8 cellular contexts compared by ENCODE assay signal in genomic region chr16:30378236-30379164, GRCh38. TPM values are rescaled to one million over a fixed set of nuclear protein-coding genes. Genes with fewer than 3 reads are reported as not detected.
DNase-seq lines count a peak whose midpoint lies in the region; TF ChIP-seq lines count a peak whose summit lies in the region.

No MANE protein-coding gene starts in this region.

- TF ChIP-seq CTCF in LNCaP clone FGC (IDR thresholded peaks at IDR 0.05; ENCODE audit: control insufficient read depth, extremely low read depth, insufficient read depth), result no peak
- TF ChIP-seq CTCF in fibroblast of pulmonary artery (IDR thresholded peaks at IDR 0.05; ENCODE audit: low read length, missing control alignments), result peak; percentile 28
- no peak for TF ChIP-seq CTCF in nephron progenitor cell (IDR thresholded peaks at IDR 0.05)

- no peaks in the 10 kb centered on the region for H3K9me3 Mint-ChIP-seq in nephron progenitor cell
- H3K9me3 Mint-ChIP-seq in stimulated activated naive CD8-positive, alpha-beta T cell treated with anti-CD3 and anti-CD28 coated beads, Interleukin-15, Interleukin-2, amounts not matched to agents 100 ng/mL and 50 ng/mL, for 24 hours, result no peaks in the 10 kb centered on the region

- H3K4me1 Mint-ChIP-seq in nephron progenitor cell, result peaks cover 74% of the 10 kb centered on the region
- H3K4me1 Mint-ChIP-seq in stimulated activated naive CD8-positive, alpha-beta T cell treated with anti-CD3 and anti-CD28 coated beads, Interleukin-15, Interleukin-2, amounts not matched to agents 100 ng/mL and 50 ng/mL, for 24 hours (ENCODE audit: low read depth), result peaks cover 62% of the 10 kb centered on the region

- H3K36me3 Mint-ChIP-seq in nephron progenitor cell (ENCODE audit: low read depth), result peaks cover 5% of the 10 kb centered on the region
- H3K36me3 Mint-ChIP-seq in stimulated activated naive CD8-positive, alpha-beta T cell treated with anti-CD3 and anti-CD28 coated beads, Interleukin-15, Interleukin-2, amounts not matched to agents 100 ng/mL and 50 ng/mL, for 24 hours (ENCODE audit: low read depth), result peaks cover 21% of the 10 kb centered on the region

- peaks cover under 1% of the 10 kb centered on the region for H3K27me3 Mint-ChIP-seq in nephron progenitor cell (ENCODE audit: low read depth, poor library complexity)
- no peaks in the 10 kb centered on the region for H3K27me3 Mint-ChIP-seq in stimulated activated naive CD8-positive, alpha-beta T cell treated with anti-CD3 and anti-CD28 coated beads, Interleukin-15, Interleukin-2, amounts not matched to agents 100 ng/mL and 50 ng/mL, for 24 hours

- H3K4me3 ChIP-seq in LNCaP clone FGC (ENCODE audit: low read depth, low read length) (peak overlapping the region; percentile 80), fibroblast of pulmonary artery (replicated peaks; ENCODE audit: low read depth, low read length) (peak overlapping the region; percentile 77)

- DNase-seq in ELF-1 (ENCODE audit: low read depth, low spot score) (peak; percentile 99), H4 (ENCODE audit: low spot score) (peak; percentile 93), LNCaP clone FGC (ENCODE audit: low read depth) (peak; percentile 89), RPMI8226 (peak; percentile 99), fibroblast of pulmonary artery (ENCODE audit: low read depth) (peak; percentile 98), nephron progenitor cell (peak; percentile 100)
- peak; percentile 98 for DNase-seq in activated T-helper 9 cell treated with anti-CD3 and anti-CD28 coated beads, Interleukin-2, amount 50 U/mL, for 16 hours (ENCODE audit: low read depth)

- H3K27ac Mint-ChIP-seq in nephron progenitor cell, result peak overlapping the region; percentile 100
- H3K27ac Mint-ChIP-seq in stimulated activated naive CD8-positive, alpha-beta T cell treated with anti-CD3 and anti-CD28 coated beads, Interleukin-15, Interleukin-2, amounts not matched to agents 100 ng/mL and 50 ng/mL, for 24 hours, result peak overlapping the region; percentile 99

- H3K4me3 Mint-ChIP-seq in nephron progenitor cell, result peak overlapping the region; percentile 86
- H3K4me3 Mint-ChIP-seq in stimulated activated naive CD8-positive, alpha-beta T cell treated with anti-CD3 and anti-CD28 coated beads, Interleukin-15, Interleukin-2, amounts not matched to agents 100 ng/mL and 50 ng/mL, for 24 hours, result peak overlapping the region; percentile 92

RNA-seq across cellular contexts. Expression of gene SEPTIN1, which starts 3.9 kb away (rescaled TPM):
- total RNA-seq in H4 (2014; rRNA removed; shearing (Covaris generic)), result not detected in 2 replicates

RNA-seq across cellular contexts. Expression of gene MYL11, which starts 3.9 kb away (rescaled TPM):
- not detected in 2 replicates for total RNA-seq in H4 (2014; rRNA removed; shearing (Covaris generic))

RNA-seq across cellular contexts. Expression of gene TBC1D10B, which starts 8.2 kb away (rescaled TPM):
- total RNA-seq in H4 (2014; rRNA removed; shearing (Covaris generic)), result 10.4 and 15.9 TPM in 2 replicates

RNA-seq across cellular contexts. Expression of gene ZNF48, which starts 16.7 kb away (rescaled TPM):
- total RNA-seq in H4 (2014; rRNA removed; shearing (Covaris generic)), result 4.1 and 7.4 TPM in 2 replicates

RNA-seq across cellular contexts. Expression of gene CD2BP2, which starts 23.4 kb away (rescaled TPM):
- 42.7 and 53.6 TPM in 2 replicates for total RNA-seq in H4 (2014; rRNA removed; shearing (Covaris generic))

Comparison
In these comparisons a context has a peak if more than half of its experiments do, and no peak if none do; other contexts are left out.
1. Peak in every context shown above with its lines: DNase-seq and H3K4me3 ChIP-seq.